ENCODE assay signal across 10 cellular contexts in genomic region chr9:100240512-100240911, GRCh38.
"Had no signal": no experiment of that assay in that cellular context is flagged by ENCODE, and none has a peak within 500 bp of the region (broad histone marks: within the 10 kb centered on the region; RNA-seq: fewer than 3 reads in every experiment).

No MANE protein-coding gene starts in this region.

- FAIRE-seq: H1, HepG2 had no signal

- ATAC-seq: GM23338, HCT116, HepG2 had no signal

- H3K4me1 ChIP-seq: HAP-1 had no signal

- H3K4me2 ChIP-seq: GM23338 had no signal

- H3K9me3 Mint-ChIP-seq: HFFc6 had no signal

- H3K9me3 ChIP-seq: HAP-1 had no signal

- H3K27ac ChIP-seq: HL-60 had no signal

- H2AFZ ChIP-seq: GM23338 had no signal

- H3K4me3 ChIP-seq: GM23338, HAP-1 had no signal

- H3K4me3 Mint-ChIP-seq: GM23338, HFFc6, IgD-negative memory B cell had no signal

- H3K27ac Mint-ChIP-seq: GM23338, HFFc6 had no signal

- H3K27me3 Mint-ChIP-seq: IgD-negative memory B cell had no signal

- H3K4me1 Mint-ChIP-seq: GM23338, IgD-negative memory B cell had no signal

- DNase-seq: H7, HFFc6, KG1 had no signal
